ENCODE assay signal across 11 cellular contexts in the genomic region with DNA sequence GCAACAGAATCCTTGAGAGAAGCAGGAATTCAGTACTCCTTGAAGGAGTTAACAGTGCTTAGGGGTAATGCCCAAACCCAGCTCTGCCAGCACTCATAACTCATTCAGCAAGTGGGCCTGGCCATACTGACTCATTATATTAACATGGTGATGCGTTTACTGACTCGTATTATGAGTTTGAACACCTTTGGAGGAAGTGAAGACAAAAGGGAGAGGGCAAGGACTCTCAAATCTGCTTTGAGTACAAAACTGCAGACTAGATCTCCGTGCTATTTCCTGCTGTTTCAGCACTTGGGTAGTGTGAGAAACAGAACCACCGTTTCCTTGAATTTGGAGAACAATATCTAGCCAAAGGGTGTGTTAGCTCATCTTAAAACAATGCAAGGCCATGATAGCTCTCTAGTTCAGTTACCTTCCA.
DNase-seq lines count a peak whose midpoint lies in the region; ATAC-seq lines count a peak whose summit lies in the region.
"Had no signal": no experiment of that assay in that cellular context is flagged by ENCODE, and none has a peak within 500 bp of the region (broad histone marks: within the 10 kb centered on the region; RNA-seq: fewer than 3 reads in every experiment).

No MANE protein-coding gene starts in this region.

- H3K27me3 ChIP-seq in mucosa of rectum (ENCODE audit: control insufficient read depth in 2 of 2, insufficient read depth in 2 of 2, low read length in 2 of 2) = no peaks in the 10 kb centered on the region

- peaks cover 7 to 16% of the 10 kb centered on the region in 2 donors for H3K4me1 ChIP-seq in mucosa of rectum (ENCODE audit: control insufficient read depth in 2 of 2, insufficient read depth in 2 of 2, low read length in 2 of 2)
- H3K4me1 ChIP-seq: parathyroid adenoma had no signal

- H3K4me3 ChIP-seq in mucosa of rectum (ENCODE audit: low read length in 2 of 2) = peak overlapping the region in 1 of 2 donors; percentile 4

- H3K27ac ChIP-seq in mucosa of rectum (ENCODE audit: low read depth in 2 of 2, low read length in 2 of 2) = peak overlapping the region; percentile 67 to 78
- H3K27ac ChIP-seq: parathyroid adenoma had no signal

- no peaks in the 10 kb centered on the region for H3K9me3 ChIP-seq in mucosa of rectum (ENCODE audit: control insufficient read depth in 2 of 2, low read length in 2 of 2)

- peaks cover 5 to 6% of the 10 kb centered on the region in 2 donors for H3K36me3 ChIP-seq in mucosa of rectum (ENCODE audit: control insufficient read depth in 2 of 2, insufficient read depth in 2 of 2, low read length in 2 of 2)

- ATAC-seq in GM18873 (IDR thresholded peaks at IDR 0.05; ENCODE audit: low FRiP score, unreplicated experiment) (peak; percentile 85), HG02642 (IDR thresholded peaks at IDR 0.05; ENCODE audit: poor library complexity, unreplicated experiment) (peak; percentile 89)

- no peak overlapping the region for H3K9ac ChIP-seq in mucosa of rectum (ENCODE audit: low read depth in 1 of 2, low read length in 2 of 2)
- H3K9ac ChIP-seq: parathyroid adenoma had no signal

- peak; percentile 11 for DNase-seq in RKO (ENCODE audit: low spot score)
- DNase-seq in inferior parietal cortex (ENCODE audit: extremely low spot score) = no peak
- no peak for DNase-seq in hepatic stellate cell (ENCODE audit: low spot score)
- no peak for DNase-seq in dedifferentiated amniotic fluid mesenchymal stem cell (ENCODE audit: extremely low spot score)
- DNase-seq in midbrain (lab: John Stamatoyannopoulos, UW) = no peak
- DNase-seq: activated T-cell treated with anti-CD3 and anti-CD28 coated beads for 4 hours, NCI-H82 had no signal
